Comparison of ENCODE assay signal across 13 cellular contexts in the genomic region with DNA sequence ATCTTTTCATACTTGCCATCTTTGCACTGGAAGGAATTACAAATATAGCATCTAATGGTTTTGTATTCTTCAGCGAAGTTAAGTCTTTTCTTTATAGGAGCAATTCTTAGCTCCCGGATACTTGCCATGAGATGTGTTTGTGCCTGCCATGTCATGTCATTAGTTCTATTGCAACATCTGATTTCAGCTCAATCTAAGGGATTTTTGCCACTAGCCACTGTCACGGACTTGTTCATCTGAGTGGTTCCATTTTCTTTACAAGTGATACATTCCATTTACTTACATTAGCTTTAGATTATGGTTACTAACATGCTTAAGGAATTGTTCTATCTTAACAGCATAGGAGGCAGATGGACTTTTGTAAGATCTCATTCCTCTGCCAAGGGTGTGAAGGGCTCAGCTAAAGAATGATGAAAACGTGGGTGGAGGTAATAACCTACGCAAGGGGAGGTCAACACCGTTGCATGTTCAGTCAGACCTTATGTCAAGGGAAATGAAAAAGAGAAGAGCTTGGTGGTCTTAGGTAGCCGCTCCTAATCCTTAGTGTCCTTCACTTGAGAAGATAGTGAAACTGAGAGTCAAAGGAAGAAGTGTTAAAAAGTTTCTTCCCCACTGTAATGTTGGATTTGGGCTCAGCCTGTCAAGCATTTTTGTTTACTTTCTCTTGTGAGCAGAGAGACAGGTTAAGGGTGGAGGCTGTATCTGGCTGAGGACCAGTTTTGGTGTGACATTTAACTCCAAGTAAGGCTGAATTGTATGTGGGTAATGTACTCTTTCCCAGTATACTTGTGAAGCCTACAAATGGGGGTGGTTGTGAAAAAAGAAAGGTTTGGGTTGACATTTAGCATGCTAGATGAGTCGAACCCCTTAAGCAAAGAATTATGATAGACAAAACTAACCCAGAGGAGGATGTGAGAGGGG. TPM values are rescaled to one million over a fixed set of nuclear protein-coding genes. Genes with fewer than 3 reads are reported as not detected.
A peak's percentile ranks its signal among the peaks of the same experiment; 100 is the strongest.
DNase-seq lines count a peak whose midpoint lies in the region; ATAC-seq and TF ChIP-seq lines count a peak whose summit lies in the region.
"Had no signal": no experiment of that assay in that cellular context is flagged by ENCODE, and none has a peak within 500 bp of the region (broad histone marks: within the 10 kb centered on the region; RNA-seq: fewer than 3 reads in every experiment).

No MANE protein-coding gene starts in this region.

- TF ChIP-seq POLR2A in esophagus squamous epithelium (IDR thresholded peaks at IDR 0.05): no peak

- ATAC-seq in RWPE2 (ENCODE audit: low read depth) (no peak), HG02798 (IDR thresholded peaks at IDR 0.05; ENCODE audit: poor library complexity, unreplicated experiment) (no peak), GM21367 (IDR thresholded peaks at IDR 0.05; ENCODE audit: unreplicated experiment) (no peak)
- ATAC-seq: GM12878, mucosa of descending colon, Right ventricle myocardium inferior had no signal

- DNase-seq in stimulated activated CD4-positive, alpha-beta T cell treated with anti-CD3 and anti-CD28 coated beads, Interleukin-15, amount 100 ng/mL, for 24 hours: peak; percentile 5
- no peak for DNase-seq in stimulated activated CD4-positive, alpha-beta T cell treated with anti-CD3 and anti-CD28 coated beads, Interleukin-2, amount 100 ng/mL, for 24 hours
- no peak for DNase-seq in RWPE2 (ENCODE audit: low spot score)
- no peak for DNase-seq in esophagus squamous epithelium (lab: John Stamatoyannopoulos, UW)
- no peak for DNase-seq in activated gamma-delta T cell treated with Interleukin-2 at 50 U/mL for 16 hours
- DNase-seq: C1 segment of cervical spinal cord, mucosa of descending colon, NCI-H2107, testis had no signal

- H3K4me3 ChIP-seq in RWPE2 (ENCODE audit: severe bottlenecking): no peak overlapping the region
- peak overlapping the region in 2 of 4 donors; percentile 9 to 10 for H3K4me3 ChIP-seq in esophagus squamous epithelium
- H3K4me3 ChIP-seq: GM12878, mucosa of descending colon, testis had no signal

- intact Hi-C loops in esophagus squamous epithelium (cut with DNase I): no loop called here

- H3K4me1 ChIP-seq in RWPE2 (ENCODE audit: insufficient read depth, poor library complexity, severe bottlenecking) (peaks cover 36% of the 10 kb centered on the region), esophagus squamous epithelium (peaks cover 9 to 60% (median 18%) of the 10 kb centered on the region in 3 donors)
- H3K4me1 ChIP-seq: testis had no signal

- 44 to 54% methylated on average over 8 of the region's 8 CpGs for WGBS in esophagus squamous epithelium, 2 donors

- no peaks in the 10 kb centered on the region for H3K27me3 ChIP-seq in RWPE2 (ENCODE audit: insufficient read depth, poor library complexity, severe bottlenecking)
- H3K27me3 ChIP-seq in esophagus squamous epithelium: no peaks in the 10 kb centered on the region
- H3K27me3 ChIP-seq: testis had no signal

- TF ChIP-seq CTCF in RWPE2 (IDR thresholded peaks at IDR 0.05; ENCODE audit: poor library complexity, severe bottlenecking) (no peak), esophagus squamous epithelium (IDR thresholded peaks at IDR 0.05) (no peak)

- H3K36me3 ChIP-seq in RWPE2 (ENCODE audit: low read depth) (no peaks in the 10 kb centered on the region), esophagus squamous epithelium (no peaks in the 10 kb centered on the region)

- H3K27ac ChIP-seq in RWPE2 (ENCODE audit: poor library complexity, severe bottlenecking): peak overlapping the region; percentile 8
- H3K27ac ChIP-seq in esophagus squamous epithelium: peak overlapping the region; percentile 16 to 78 (median 70)
- H3K27ac ChIP-seq: testis had no signal

- H3K9me3 ChIP-seq in RWPE2 (ENCODE audit: severe bottlenecking) (no peaks in the 10 kb centered on the region), esophagus squamous epithelium (no peaks in the 10 kb centered on the region)
- H3K9me3 ChIP-seq: mucosa of descending colon, testis had no signal

RNA-seq across cellular contexts. Expression of a gene that starts 3.6 kb away (rescaled TPM):
- 10 to 100 TPM; 25.6 to 44.3 (median 30.8) TPM for total RNA-seq in esophagus squamous epithelium
